1 cellular context compared by ENCODE assay signal in the genomic region with DNA sequence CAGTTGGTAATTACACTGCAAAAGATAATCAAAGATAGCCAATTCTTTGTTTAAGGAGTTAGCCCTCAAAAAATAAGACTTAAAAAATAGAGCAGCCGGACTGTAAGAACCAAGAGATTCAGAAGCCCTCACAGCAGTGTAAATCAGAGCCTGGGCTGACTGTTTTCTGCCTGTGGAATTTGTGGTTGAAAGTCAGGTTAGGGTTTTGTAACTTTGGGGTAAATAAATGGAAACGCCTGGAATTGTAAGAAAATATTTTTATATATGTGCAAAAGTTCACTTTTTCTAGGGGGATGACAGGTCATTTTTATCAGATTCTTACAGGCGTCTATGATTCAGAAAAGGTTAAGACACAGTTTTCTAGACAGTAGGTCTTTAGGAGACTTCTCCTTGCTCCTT.
TF ChIP-seq lines count a peak whose summit lies in the region.

No MANE protein-coding gene starts in this region.

TF ChIP-seq in GM23338, 12 proteins besides CTCF, POLR2A, EP300 and RAD21:
- TF ChIP-seq, protein P1, sequence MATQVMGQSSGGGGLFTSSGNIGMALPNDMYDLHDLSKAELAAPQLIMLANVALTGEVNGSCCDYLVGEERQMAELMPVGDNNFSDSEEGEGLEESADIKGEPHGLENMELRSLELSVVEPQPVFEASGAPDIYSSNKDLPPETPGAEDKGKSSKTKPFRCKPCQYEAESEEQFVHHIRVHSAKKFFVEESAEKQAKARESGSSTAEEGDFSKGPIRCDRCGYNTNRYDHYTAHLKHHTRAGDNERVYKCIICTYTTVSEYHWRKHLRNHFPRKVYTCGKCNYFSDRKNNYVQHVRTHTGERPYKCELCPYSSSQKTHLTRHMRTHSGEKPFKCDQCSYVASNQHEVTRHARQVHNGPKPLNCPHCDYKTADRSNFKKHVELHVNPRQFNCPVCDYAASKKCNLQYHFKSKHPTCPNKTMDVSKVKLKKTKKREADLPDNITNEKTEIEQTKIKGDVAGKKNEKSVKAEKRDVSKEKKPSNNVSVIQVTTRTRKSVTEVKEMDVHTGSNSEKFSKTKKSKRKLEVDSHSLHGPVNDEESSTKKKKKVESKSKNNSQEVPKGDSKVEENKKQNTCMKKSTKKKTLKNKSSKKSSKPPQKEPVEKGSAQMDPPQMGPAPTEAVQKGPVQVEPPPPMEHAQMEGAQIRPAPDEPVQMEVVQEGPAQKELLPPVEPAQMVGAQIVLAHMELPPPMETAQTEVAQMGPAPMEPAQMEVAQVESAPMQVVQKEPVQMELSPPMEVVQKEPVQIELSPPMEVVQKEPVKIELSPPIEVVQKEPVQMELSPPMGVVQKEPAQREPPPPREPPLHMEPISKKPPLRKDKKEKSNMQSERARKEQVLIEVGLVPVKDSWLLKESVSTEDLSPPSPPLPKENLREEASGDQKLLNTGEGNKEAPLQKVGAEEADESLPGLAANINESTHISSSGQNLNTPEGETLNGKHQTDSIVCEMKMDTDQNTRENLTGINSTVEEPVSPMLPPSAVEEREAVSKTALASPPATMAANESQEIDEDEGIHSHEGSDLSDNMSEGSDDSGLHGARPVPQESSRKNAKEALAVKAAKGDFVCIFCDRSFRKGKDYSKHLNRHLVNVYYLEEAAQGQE (IDR thresholded peaks at IDR 0.05; ENCODE audit: unreplicated experiment): no peak
- TF ChIP-seq, protein P2, sequence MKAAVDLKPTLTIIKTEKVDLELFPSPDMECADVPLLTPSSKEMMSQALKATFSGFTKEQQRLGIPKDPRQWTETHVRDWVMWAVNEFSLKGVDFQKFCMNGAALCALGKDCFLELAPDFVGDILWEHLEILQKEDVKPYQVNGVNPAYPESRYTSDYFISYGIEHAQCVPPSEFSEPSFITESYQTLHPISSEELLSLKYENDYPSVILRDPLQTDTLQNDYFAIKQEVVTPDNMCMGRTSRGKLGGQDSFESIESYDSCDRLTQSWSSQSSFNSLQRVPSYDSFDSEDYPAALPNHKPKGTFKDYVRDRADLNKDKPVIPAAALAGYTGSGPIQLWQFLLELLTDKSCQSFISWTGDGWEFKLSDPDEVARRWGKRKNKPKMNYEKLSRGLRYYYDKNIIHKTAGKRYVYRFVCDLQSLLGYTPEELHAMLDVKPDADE (IDR thresholded peaks at IDR 0.05): no peak
- TF ChIP-seq NANOG (IDR thresholded peaks at IDR 0.05; ENCODE audit: borderline replicate concordance): no peak
- TF ChIP-seq POLR2AphosphoS5 (IDR thresholded peaks at IDR 0.05; ENCODE audit: low read depth): no peak
- TF ChIP-seq EZH2phosphoT487 (IDR thresholded peaks at IDR 0.05; ENCODE audit: unreplicated experiment): no peak
